In the genomic region with DNA sequence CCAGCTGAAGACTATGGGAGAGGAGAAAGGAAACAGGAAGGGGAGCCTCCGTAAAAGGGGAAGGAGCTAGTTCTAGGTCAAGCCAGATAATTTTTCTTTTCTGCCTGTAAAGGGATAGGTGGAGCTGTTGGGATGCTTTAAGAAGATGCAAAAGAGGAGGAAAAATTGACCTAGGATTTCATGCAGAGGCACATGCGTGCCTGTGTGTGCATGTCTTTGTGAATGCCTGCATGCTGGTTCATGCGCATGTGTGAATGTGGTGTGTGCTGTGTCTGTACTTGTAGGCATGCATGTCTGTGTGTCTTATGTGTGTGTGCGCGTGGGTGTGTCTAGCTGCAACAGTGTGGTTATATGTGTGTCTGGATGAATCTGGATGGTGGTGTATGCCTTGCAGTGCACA, we compare ENCODE assay signal across 25 cellular contexts. TPM values are rescaled to one million over a fixed set of nuclear protein-coding genes. Genes with fewer than 3 reads are reported as not detected.
DNase-seq lines count a peak whose midpoint lies in the region; FAIRE-seq and TF ChIP-seq lines count a peak whose summit lies in the region.
"Had no signal": no experiment of that assay in that cellular context is flagged by ENCODE, and none has a peak within 500 bp of the region (broad histone marks: within the 10 kb centered on the region; RNA-seq: fewer than 3 reads in every experiment).

No MANE protein-coding gene starts in this region.

- no peak for TF ChIP-seq EP300 in H1 (IDR thresholded peaks at IDR 0.05; ENCODE audit: borderline replicate concordance in 1 of 2, low read depth in 2 of 2, low read length in 2 of 2)

- TF ChIP-seq CTCF in NB4 (IDR thresholded peaks at IDR 0.05; ENCODE audit: low read depth, low read length) (peak; percentile 8), H1 (IDR thresholded peaks at IDR 0.05; ENCODE audit: control extremely low read depth in 1 of 3, insufficient read depth in 1 of 3, low read depth in 1 of 3, low read length in 3 of 3) (no peak)

- H4K20me1 ChIP-seq in H1 (replicated peaks in 1 of 2; ENCODE audit: control insufficient read depth in 1 of 2, insufficient read depth in 2 of 2, low read length in 2 of 2), result peaks cover 0 to 5% of the 10 kb centered on the region in 2 experiments

- no peaks in the 10 kb centered on the region for H3K23me2 ChIP-seq in H1 (ENCODE audit: low read depth, low read length)

- H2BK12ac ChIP-seq in H1 (ENCODE audit: low read depth, low read length) (peak overlapping the region; percentile 89; the same call in 1 of the 2 replicates), neuronal stem cell (ENCODE audit: low read length) (no peak overlapping the region)

- H3K14ac ChIP-seq in H1 (ENCODE audit: insufficient read length), result no peak overlapping the region
- no peak overlapping the region for H3K14ac ChIP-seq in neuronal stem cell (ENCODE audit: low read length)

- peak overlapping the region; percentile 83 for H2BK20ac ChIP-seq in H1 (ENCODE audit: low read length)

- H3K27ac ChIP-seq in H1 (ENCODE audit: low read depth, low read length), result no peak overlapping the region
- no peak overlapping the region for H3K27ac ChIP-seq in neuronal stem cell (replicated peaks; ENCODE audit: low read length)
- H3K27ac ChIP-seq: left lung, sigmoid colon had no signal

- H3K36me3 ChIP-seq in H1 (ENCODE audit: control insufficient read depth in 2 of 4, insufficient read depth in 4 of 4, low read length in 3 of 4) (no peaks in the 10 kb centered on the region), neuronal stem cell (replicated peaks in 1 of 2; ENCODE audit: control insufficient read depth in 2 of 2, insufficient read depth in 2 of 2, low read length in 2 of 2) (no peaks in the 10 kb centered on the region)
- H3K36me3 ChIP-seq: left lung, sigmoid colon had no signal

- H2BK15ac ChIP-seq in H1 (ENCODE audit: low read length) (peak overlapping the region; percentile 98; the same call in 1 of the 2 replicates), neuronal stem cell (ENCODE audit: low read length) (no peak overlapping the region)

- H3K9ac ChIP-seq in H1 (replicated peaks in 1 of 4; ENCODE audit: extremely low read depth in 1 of 4, low read depth in 3 of 4, low read length in 3 of 4) (0 out of 7 replicates have a peak overlapping the region, but pooled peaks of 3 of the 4 experiments have one; percentile 2 to 16 (median 13)), neuronal stem cell (ENCODE audit: low read depth, low read length, poor library complexity) (no peak overlapping the region)

- WGBS in H1 (ENCODE audit: extremely low coverage in 1 of 2, insufficient coverage in 1 of 2, insufficient read length in 1 of 2, insufficient replicate concordance in 2 of 2, low coverage in 1 of 2, low lambda C conversion rate in 2 of 2, missing lambda C conversion rate in 1 of 2), 2 experiments, result 76% methylated on average over 5 of the region's 5 CpGs; no CpG with 5 or more reads in 1 of the 2 experiments
- WGBS in neuronal stem cell (ENCODE audit: extremely low coverage in 2 of 2, insufficient read length in 2 of 2, insufficient replicate concordance in 1 of 2), 2 donors, result no CpG with 5 or more reads among the region's 5 CpGs

- H3K4me1 ChIP-seq in H1 (replicated peaks in 1 of 4; ENCODE audit: control insufficient read depth in 3 of 4, insufficient read depth in 4 of 4, low read length in 3 of 4) (peaks cover 7 to 21% (median 17%) of the 10 kb centered on the region in 4 experiments), neuronal stem cell (ENCODE audit: control insufficient read depth in 2 of 2, insufficient read depth in 1 of 2, low read depth in 1 of 2, low read length in 2 of 2) (peaks cover 16 to 41% of the 10 kb centered on the region in 2 donors)
- H3K4me1 ChIP-seq: Caco-2, left lung, sigmoid colon had no signal

- peak overlapping the region; percentile 81; the same call in 1 of the 2 replicates for H3K18ac ChIP-seq in H1 (ENCODE audit: extremely low read depth, low read length)
- H3K18ac ChIP-seq in neuronal stem cell (ENCODE audit: low read length), result no peak overlapping the region

- H2AK5ac ChIP-seq in H1 (ENCODE audit: low read depth, low read length), result peak overlapping the region; percentile 91; the same call in 1 of the 2 replicates
- H2AK5ac ChIP-seq in neuronal stem cell (ENCODE audit: low read depth, low read length), result no peak overlapping the region

- H3K79me2 ChIP-seq in H1 (ENCODE audit: control insufficient read depth in 1 of 2, insufficient read depth in 2 of 2, low read length in 2 of 2), result no peaks in the 10 kb centered on the region

- H3K27me3 ChIP-seq in H1 (replicated peaks in 1 of 4; ENCODE audit: control insufficient read depth in 3 of 4, extremely low read depth in 1 of 4, insufficient read depth in 3 of 4, low read length in 3 of 4) (peaks cover 0 to 2% (median 0%) of the 10 kb centered on the region in 4 experiments; a peak in 1 of 7 replicates), neuronal stem cell (ENCODE audit: control insufficient read depth in 3 of 3, insufficient read depth in 3 of 3, low read depth in 1 of 3, low read length in 3 of 3) (no peaks in the 10 kb centered on the region)

- POLR2A ChIA-PET in H1 (lab: Charles Lee; ENCODE audit: partially characterized antibody), result interaction anchor here (1.0 to 2.3 kb wide), 6 partner anchors 8 to 28 kb away, joined by 3 to 8 read pairs (median 4); no protein-coding TSS in a partner anchor

- H2BK5ac ChIP-seq in H1 (ENCODE audit: low read depth, low read length) (peak overlapping the region; percentile 63; the same call in 1 of the 2 replicates), neuronal stem cell (ENCODE audit: low read length) (no peak overlapping the region)

- H4K8ac ChIP-seq in H1 (ENCODE audit: extremely low read depth, insufficient read depth, low read length), result no peak overlapping the region; the same call in 1 of the 2 replicates
- H4K8ac ChIP-seq in neuronal stem cell (ENCODE audit: low read depth, low read length), result no peak overlapping the region

- TF ChIP-seq POLR2A in NB4 (IDR thresholded peaks at IDR 0.05; ENCODE audit: extremely low read depth, insufficient read length) (no peak), H1 (IDR thresholded peaks at IDR 0.05; ENCODE audit: control extremely low read depth in 1 of 2, low read depth in 2 of 2, low read length in 2 of 2) (no peak)

- CTCF ChIA-PET in H1 (lab: Charles Lee; ENCODE audit: partially characterized antibody), result interaction anchor here (0.5 to 12.1 kb wide), 24 partner anchors 8 to 326 kb away, joined by 3 to 87 read pairs (median 5); a partner anchor contains a TSS

- DNase-seq in SIG-M5 treated with dmso at 0.1 percent for 504 hours (lab: John Stamatoyannopoulos, UW; ENCODE audit: unreplicated experiment) (peak; percentile 8), SIG-M5 (lab: John Stamatoyannopoulos, UW) (no peak), NB4 (ENCODE audit: low read depth) (peak; percentile 43), H1 (ENCODE audit: low read depth in 1 of 2, low spot score in 2 of 2) (no peak), neuronal stem cell (ENCODE audit: low spot score) (no peak), T1000 (lab: John Stamatoyannopoulos, UW) (no peak), inferior parietal cortex (ENCODE audit: extremely low spot score) (no peak)
- no peak for DNase-seq in stimulated activated CD4-positive, alpha-beta T cell treated with anti-CD3 and anti-CD28 coated beads, Interleukin-2, amount 100 ng/mL, for 24 hours
- DNase-seq: activated B cell treated with CpG ODN at 0.5 μM for 24 hours; Caco-2; H9; immature natural killer cell; NCI-H1436; NCI-H526; nephron progenitor cell; sigmoid colon; stimulated activated naive CD8-positive, alpha-beta T cell treated with anti-CD3 and anti-CD28 coated beads, Interleukin-15, Interleukin-2, amounts not matched to agents 100 U/mL and 50 U/mL, for 24 hours; T-helper 9 cell had no signal

- no peak overlapping the region for H3K23ac ChIP-seq in H1 (ENCODE audit: insufficient read length)
- H3K23ac ChIP-seq in neuronal stem cell (ENCODE audit: low read depth, low read length, poor library complexity), result no peak overlapping the region

- H4K91ac ChIP-seq in H1 (replicated peaks; ENCODE audit: insufficient read length, low read length), result peak overlapping the region; percentile 92
- no peak overlapping the region for H4K91ac ChIP-seq in neuronal stem cell (ENCODE audit: low read depth, low read length, poor library complexity)

- FAIRE-seq in H1 (lab: Jason Lieb, UNC), result no peak
- FAIRE-seq: GM12878 had no signal

- H3K4me3 ChIP-seq in NB4 (ENCODE audit: low read depth, low read length), result no peak overlapping the region
- no peak overlapping the region; a peak in 3 of 8 replicates for H3K4me3 ChIP-seq in H1 (ENCODE audit: extremely low read depth in 1 of 4, insufficient read depth in 2 of 4, low read depth in 3 of 4, low read length in 4 of 4)
- peak overlapping the region; percentile 10 to 61 for H3K4me3 ChIP-seq in neuronal stem cell (ENCODE audit: low read length in 2 of 2)
- H3K4me3 ChIP-seq: dorsolateral prefrontal cortex, GM12878, left lung, sigmoid colon had no signal

- H3K4ac ChIP-seq in H1 (replicated peaks; ENCODE audit: insufficient read length, low read depth, low read length) (no peak overlapping the region), neuronal stem cell (ENCODE audit: low read length) (no peak overlapping the region)

- H2BK120ac ChIP-seq in H1 (replicated peaks; ENCODE audit: low read depth, low read length) (peak overlapping the region; percentile 75), neuronal stem cell (ENCODE audit: low read depth, low read length) (no peak overlapping the region)

- no peaks in the 10 kb centered on the region for H3K79me1 ChIP-seq in H1 (ENCODE audit: low read depth, low read length)
- no peaks in the 10 kb centered on the region for H3K79me1 ChIP-seq in neuronal stem cell (ENCODE audit: low read depth, low read length)

- peak overlapping the region; percentile 27 to 42 for H3K4me2 ChIP-seq in H1 (ENCODE audit: insufficient read depth in 1 of 2, low read depth in 2 of 2, low read length in 2 of 2)
- no peak overlapping the region for H3K4me2 ChIP-seq in neuronal stem cell (ENCODE audit: insufficient read depth, low read length, poor library complexity, severe bottlenecking)

- no peak overlapping the region for H2AFZ ChIP-seq in H1 (ENCODE audit: low read length)
- peak overlapping the region; percentile 52 for H2AFZ ChIP-seq in neuronal stem cell (ENCODE audit: low read length)

- no peaks in the 10 kb centered on the region for H3K9me3 ChIP-seq in H1 (ENCODE audit: insufficient read depth in 2 of 2, low read depth in 1 of 2, low read length in 1 of 2)
- H3K9me3 ChIP-seq in neuronal stem cell (replicated peaks in 1 of 2; ENCODE audit: control insufficient read depth in 2 of 2, insufficient read depth in 1 of 2, low read depth in 1 of 2, low read length in 2 of 2), result no peaks in the 10 kb centered on the region
- H3K9me3 ChIP-seq: Caco-2, left lung, sigmoid colon had no signal

- no peak for TF ChIP-seq RAD21 in H1 (IDR thresholded peaks at IDR 0.05 in 1 of 2, conservative IDR thresholded peaks at IDR 0.05 in 1 of 2; ENCODE audit: low read depth in 2 of 2, low read length in 2 of 2)

- no peak overlapping the region for H3K56ac ChIP-seq in H1 (replicated peaks; ENCODE audit: insufficient read length, low read depth, low read length)

- no peak overlapping the region for H4K5ac ChIP-seq in H1 (ENCODE audit: insufficient read length, low read depth, low read length)

RNA-seq across cellular contexts. Expression of a gene that starts 27.3 kb away (rescaled TPM):
- total RNA-seq in H1 (2021; fragmentation: NEBNext Ultra II Directional; extraction: Animal tissue kit (Norgen Biotek cat#: 25700)), result 1.0 and 2.0 TPM in 2 replicates
- polyA plus RNA-seq in H1 (2011; rRNA removed), result 2.7 and 3.3 TPM in 2 replicates
- 4.3 TPM for polyA plus RNA-seq in H1 (2011; cell fraction: cytosol; rRNA removed)
- polyA plus RNA-seq in H1 (2011; cell fraction: nucleus; rRNA removed), result 3.7 TPM
- 2.1 to 3.9 TPM (median 3.0 TPM) in 4 replicates for polyA plus RNA-seq in H1 (2012, experiment 1 of 2)
- polyA plus RNA-seq in H1 (2012, experiment 2 of 2), result 1.3 TPM
- polyA plus RNA-seq in H1 (2013, experiment 1 of 2), result 2.0 TPM
- polyA plus RNA-seq in H1 (2013, experiment 2 of 2), result 1.5 TPM
- polyA minus RNA-seq in H1 (2011; rRNA and poly(A)+ RNA removed), result 0.61 and 2.4 TPM in 2 replicates
- 3.3 TPM for polyA minus RNA-seq in H1 (2011; cell fraction: cytosol; rRNA and poly(A)+ RNA removed)
- polyA minus RNA-seq in H1 (2011; cell fraction: nucleus; rRNA and poly(A)+ RNA removed), result 11.1 TPM
- 1.3 TPM for polyA plus RNA-seq in neuronal stem cell (2013, experiment 1 of 2)
- polyA plus RNA-seq in neuronal stem cell (2013, experiment 2 of 2), result 1.1 TPM
- total RNA-seq: activated B cell treated with CpG ODN at 0.5 μM for 24 hours; activated T-helper 17 cell treated with anti-CD3 and anti-CD28 coated beads, Interleukin-2, amount 50 U/mL, for 72 hours; Caco-2; cardiac septum; mononuclear cell; posterior vena cava; sigmoid colon had no signal
- polyA plus RNA-seq: immature natural killer cell had no signal

Comparison
In these comparisons a context has a peak if more than half of its experiments do, and no peak if none do; other contexts are left out.
1. DNase-seq: peak in SIG-M5 treated with dmso at 0.1 percent for 504 hours (single experiment) and NB4 (single experiment); none in SIG-M5 (single experiment), H1 (0 of 2), neuronal stem cell (single experiment), T1000 (single experiment), inferior parietal cortex (single experiment) and stimulated activated CD4-positive, alpha-beta T cell treated with anti-CD3 and anti-CD28 coated beads, Interleukin-2, amount 100 ng/mL, for 24 hours (0 of 2).
2. H3K4me3 ChIP-seq: peak in neuronal stem cell (2 of 2); none in NB4 (single experiment) and H1 (0 of 4).